ENCODE assay signal across 29 cellular contexts in genomic region chr20:32957451-32957850, GRCh38. TPM values are rescaled to one million over a fixed set of nuclear protein-coding genes. Genes with fewer than 3 reads are reported as not detected.
"Had no signal": no experiment of that assay in that cellular context is flagged by ENCODE, and none has a peak within 500 bp of the region (broad histone marks: within the 10 kb centered on the region; RNA-seq: fewer than 3 reads in every experiment).

No MANE protein-coding gene starts in this region.

- H3K36me3 ChIP-seq: heart right ventricle, right atrium auricular region, spleen, tibial artery, upper lobe of right lung, vagina had no signal

- H3K27ac Mint-ChIP-seq: stimulated activated memory B cell treated with anti-CD40 and anti-IgM and Interleukin-4, amounts not matched to agents 10 μg/mL and 1 μg/mL and 100 μg/mL, for 72 hours; stimulated activated naive CD8-positive, alpha-beta T cell treated with anti-CD3 and anti-CD28 coated beads, Interleukin-15, Interleukin-2, amounts not matched to agents 100 ng/mL and 50 ng/mL, for 24 hours had no signal

- H3K27me3 ChIP-seq: dorsolateral prefrontal cortex, right atrium auricular region, tibial artery, upper lobe of right lung, vagina had no signal

- H3K4me3 Mint-ChIP-seq: nephron progenitor cell; stimulated activated memory B cell treated with anti-CD40 and anti-IgM and Interleukin-4, amounts not matched to agents 10 μg/mL and 1 μg/mL and 100 μg/mL, for 72 hours; stimulated activated naive CD8-positive, alpha-beta T cell treated with anti-CD3 and anti-CD28 coated beads, Interleukin-15, Interleukin-2, amounts not matched to agents 100 ng/mL and 50 ng/mL, for 24 hours had no signal

- DNase-seq: cortex of kidney; dorsolateral prefrontal cortex; effector CD8-positive, alpha-beta T cell; heart right ventricle; hypothalamus; left colon; mesendoderm; naive thymus-derived CD4-positive, alpha-beta T cell; nephron progenitor cell; spleen; stimulated activated CD4-positive, alpha-beta T cell treated with anti-CD3 and anti-CD28 coated beads, Interleukin-15, amount 100 ng/mL, for 24 hours; stimulated activated CD4-positive, alpha-beta T cell treated with anti-CD3 and anti-CD28 coated beads, Interleukin-1b, Interleukin-23, amount 100 ng/mL, for 48 hours; stimulated activated CD4-positive, alpha-beta T cell treated with anti-CD3 and anti-CD28 coated beads, Interleukin-4, amount 100 ng/mL, for 24 hours; upper lobe of right lung had no signal

- H3K27me3 Mint-ChIP-seq: naive thymus-derived CD4-positive, alpha-beta T cell; stimulated activated naive CD8-positive, alpha-beta T cell treated with anti-CD3 and anti-CD28 coated beads, Interleukin-15, Interleukin-2, amounts not matched to agents 100 ng/mL and 50 ng/mL, for 24 hours had no signal

- ATAC-seq: heart right ventricle; left colon; naive thymus-derived CD4-positive, alpha-beta T cell; stimulated activated memory B cell treated with anti-CD40 and anti-IgM and Interleukin-4, amounts not matched to agents 10 μg/mL and 1 μg/mL and 100 μg/mL, for 72 hours; upper lobe of right lung had no signal

- H3K4me3 ChIP-seq: dorsolateral prefrontal cortex, heart right ventricle, right atrium auricular region, spleen, tibial artery, upper lobe of right lung, vagina had no signal

- H3K4me1 Mint-ChIP-seq: stimulated activated memory B cell treated with anti-CD40 and anti-IgM and Interleukin-4, amounts not matched to agents 10 μg/mL and 1 μg/mL and 100 μg/mL, for 72 hours had no signal

RNA-seq across cellular contexts. Expression of gene SUN5, which starts 46.8 kb away (rescaled TPM):
- total RNA-seq: dorsolateral prefrontal cortex; fibroblast of lung; frontal cortex; glomerular endothelial cell; heart right ventricle; left colon; liver; lung microvascular endothelial cell; naive thymus-derived CD4-positive, alpha-beta T cell; omental fat pad; pulmonary artery endothelial cell; right atrium auricular region; skeletal muscle tissue; spleen; temporal lobe; upper lobe of right lung; vagina had no signal
- polyA plus RNA-seq: esophagus; fibroblast of lung; heart right ventricle; liver; naive thymus-derived CD4-positive, alpha-beta T cell; spleen had no signal

RNA-seq across cellular contexts. Expression of gene BPIFB2, which starts 50.1 kb away (rescaled TPM):
- total RNA-seq: dorsolateral prefrontal cortex; fibroblast of lung; frontal cortex; glomerular endothelial cell; heart right ventricle; left colon; lung microvascular endothelial cell; naive thymus-derived CD4-positive, alpha-beta T cell; omental fat pad; pulmonary artery endothelial cell; right atrium auricular region; skeletal muscle tissue; spleen; temporal lobe; upper lobe of right lung; vagina had no signal
- polyA plus RNA-seq: fibroblast of lung; heart right ventricle; naive thymus-derived CD4-positive, alpha-beta T cell; spleen had no signal
